In the genomic region with DNA sequence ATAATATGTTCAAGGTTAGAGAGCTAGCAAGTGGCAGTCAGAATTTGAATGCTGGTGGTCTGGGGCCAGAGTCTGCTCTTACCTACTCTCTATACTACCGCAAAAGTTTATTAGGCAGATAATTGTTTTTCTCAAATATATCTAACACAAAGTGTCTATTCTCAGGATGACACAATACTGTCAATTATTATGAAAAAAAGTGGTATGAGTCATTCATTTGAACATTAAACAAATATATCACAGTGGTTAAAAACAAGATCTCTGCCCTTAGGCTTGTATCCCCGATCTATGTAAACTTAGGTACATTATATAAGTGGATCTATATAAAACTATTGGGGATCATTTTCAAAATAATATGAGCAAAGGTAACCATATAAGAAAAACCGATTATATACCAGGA, we compare ENCODE assay signal across 17 cellular contexts.
A peak's percentile ranks its signal among the peaks of the same experiment; 100 is the strongest.
DNase-seq lines count a peak whose midpoint lies in the region; ATAC-seq and TF ChIP-seq lines count a peak whose summit lies in the region.
"Had no signal": no experiment of that assay in that cellular context is flagged by ENCODE, and none has a peak within 500 bp of the region (broad histone marks: within the 10 kb centered on the region; RNA-seq: fewer than 3 reads in every experiment).

No MANE protein-coding gene starts in this region.

- no peaks in the 10 kb centered on the region for H3K27me3 ChIP-seq in SK-N-SH (ENCODE audit: insufficient read depth)
- no peaks in the 10 kb centered on the region for H3K27me3 ChIP-seq in tibial artery
- no peaks in the 10 kb centered on the region for H3K27me3 ChIP-seq in effector memory CD4-positive, alpha-beta T cell (replicated peaks; ENCODE audit: control insufficient read depth, insufficient read depth, low read length, poor library complexity, severe bottlenecking)

- H3K79me2 ChIP-seq in SK-N-SH (ENCODE audit: insufficient read depth), result no peaks in the 10 kb centered on the region

- H3K9me3 ChIP-seq in SK-N-SH (no peaks in the 10 kb centered on the region), tibial artery (no peaks in the 10 kb centered on the region)
- no peaks in the 10 kb centered on the region for H3K9me3 ChIP-seq in effector memory CD4-positive, alpha-beta T cell (ENCODE audit: control insufficient read depth, low read length)

- WGBS in SK-N-SH (ENCODE audit: low lambda C conversion rate), result 55% methylated on average over 3 of the region's 3 CpGs

- no peak for TF ChIP-seq CTCF in SK-N-SH (IDR thresholded peaks at IDR 0.05)
- no peak for TF ChIP-seq CTCF in choroid plexus epithelial cell (conservative IDR thresholded peaks at IDR 0.05; ENCODE audit: low read depth, low read length)
- no peak for TF ChIP-seq CTCF in tibial artery (IDR thresholded peaks at IDR 0.05)
- no peak for TF ChIP-seq CTCF in GM20000 (IDR thresholded peaks at IDR 0.05; ENCODE audit: extremely low read depth, missing control alignments)

- no peaks in the 10 kb centered on the region for H3K36me3 ChIP-seq in SK-N-SH (replicated peaks in 1 of 2; ENCODE audit: control insufficient read depth in 1 of 2, insufficient read depth in 2 of 2, low read length in 1 of 2)
- H3K36me3 ChIP-seq in tibial artery, result no peaks in the 10 kb centered on the region
- no peaks in the 10 kb centered on the region for H3K36me3 ChIP-seq in effector memory CD4-positive, alpha-beta T cell (ENCODE audit: control insufficient read depth, insufficient read depth, low read length)

- H4K20me1 ChIP-seq in SK-N-SH (ENCODE audit: insufficient read depth), result no peaks in the 10 kb centered on the region

- peak overlapping the region; percentile 13; the same call in 1 of the 2 replicates for H2AFZ ChIP-seq in SK-N-SH (ENCODE audit: low read depth)

- peaks cover 3% of the 10 kb centered on the region for H3F3A ChIP-seq in SK-N-SH (replicated peaks; ENCODE audit: insufficient read depth)

- POLR2A ChIA-PET in SK-N-SH (lab: Yijun Ruan, JAX), result no interaction called here

- DNase-seq in ELR (ENCODE audit: low read depth) (peak; percentile 37), SK-N-SH (no peak), choroid plexus epithelial cell (ENCODE audit: low read depth) (peak; percentile 30), tibial artery (no peak), GM20000 (ENCODE audit: low spot score) (no peak)
- DNase-seq in effector memory CD4-positive, alpha-beta T cell, result no peak
- DNase-seq: AML-193; CD4-positive, CD25-positive, alpha-beta regulatory T cell; HCEC 1CT; NCI-H1092; NCI-H1694 treated with DMSO at 0.1 percent for 48 hours; NCI-H446; NCI-H82; SHP77 had no signal

- H3K4me1 ChIP-seq in SK-N-SH (ENCODE audit: control insufficient read depth in 1 of 2, insufficient read depth in 2 of 2, low read depth in 1 of 2, low read length in 1 of 2) (peaks cover 4 to 12% of the 10 kb centered on the region in 2 experiments; a peak in 3 of 4 replicates), tibial artery (peaks cover 0 to 78% (median 22%) of the 10 kb centered on the region in 4 donors)
- H3K4me1 ChIP-seq in effector memory CD4-positive, alpha-beta T cell (ENCODE audit: control insufficient read depth, insufficient read depth, low read length, poor library complexity, severe bottlenecking), result no peaks in the 10 kb centered on the region

- H3K9ac ChIP-seq in SK-N-SH, result no peak overlapping the region

- no peak for TF ChIP-seq RAD21 in SK-N-SH (IDR thresholded peaks at IDR 0.05; ENCODE audit: low read length)

- CTCF ChIA-PET in SK-N-SH (lab: Yijun Ruan, JAX), result interaction anchor here (0.6 kb wide), 1 partner anchor 1479 kb away, joined by 3 read pairs; no protein-coding TSS in a partner anchor

- intact Hi-C loops in tibial artery (cut with DNase I; ENCODE audit: low total_unique reads), result no loop called here

- no peak for TF ChIP-seq EP300 in SK-N-SH (IDR thresholded peaks at IDR 0.05; ENCODE audit: borderline replicate concordance in 1 of 2, low read depth in 1 of 2, low read length in 1 of 2)

- H3K27ac ChIP-seq in SK-N-SH (ENCODE audit: low read depth in 2 of 2, low read length in 1 of 2) (no peak overlapping the region), tibial artery (peak overlapping the region; percentile 66)
- no peak overlapping the region for H3K27ac ChIP-seq in effector memory CD4-positive, alpha-beta T cell (ENCODE audit: insufficient read depth, low read length, poor library complexity, severe bottlenecking)

- no peak for ATAC-seq in GM21423 (IDR thresholded peaks at IDR 0.05; ENCODE audit: unreplicated experiment)
- ATAC-seq: K562, Panc1 had no signal

- no peak overlapping the region for H3K4me2 ChIP-seq in SK-N-SH

- H3K9me2 ChIP-seq in SK-N-SH, result no peaks in the 10 kb centered on the region

- no peak overlapping the region for H3K4me3 ChIP-seq in SK-N-SH (ENCODE audit: low read depth in 2 of 2, low read length in 1 of 2)
- no peak overlapping the region for H3K4me3 ChIP-seq in choroid plexus epithelial cell (ENCODE audit: low read depth, low read length)
- no peak overlapping the region for H3K4me3 ChIP-seq in tibial artery
- no peak overlapping the region for H3K4me3 ChIP-seq in effector memory CD4-positive, alpha-beta T cell (ENCODE audit: insufficient read depth, low read depth, low read length, poor library complexity, severe bottlenecking)
- H3K4me3 ChIP-seq: K562 had no signal

TF ChIP-seq in SK-N-SH, 30 proteins besides CTCF, POLR2A, EP300 and RAD21:
- TF ChIP-seq FOSL2 (IDR thresholded peaks at IDR 0.05; ENCODE audit: borderline replicate concordance, low read depth), result peak; percentile 2; the same call in 1 of the 2 replicates
- TF ChIP-seq, protein P1, sequence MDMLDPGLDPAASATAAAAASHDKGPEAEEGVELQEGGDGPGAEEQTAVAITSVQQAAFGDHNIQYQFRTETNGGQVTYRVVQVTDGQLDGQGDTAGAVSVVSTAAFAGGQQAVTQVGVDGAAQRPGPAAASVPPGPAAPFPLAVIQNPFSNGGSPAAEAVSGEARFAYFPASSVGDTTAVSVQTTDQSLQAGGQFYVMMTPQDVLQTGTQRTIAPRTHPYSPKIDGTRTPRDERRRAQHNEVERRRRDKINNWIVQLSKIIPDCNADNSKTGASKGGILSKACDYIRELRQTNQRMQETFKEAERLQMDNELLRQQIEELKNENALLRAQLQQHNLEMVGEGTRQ (IDR thresholded peaks at IDR 0.05; ENCODE audit: borderline replicate concordance, low read depth, low read length), result no peak
- TF ChIP-seq TCF12 (IDR thresholded peaks at IDR 0.05), result no peak
- TF ChIP-seq GABPA (IDR thresholded peaks at IDR 0.05; ENCODE audit: low read depth), result no peak

Comparison
In these comparisons a context has a peak if more than half of its experiments do, and no peak if none do; other contexts are left out.
1. DNase-seq: peak in ELR (single experiment) and choroid plexus epithelial cell (single experiment); none in SK-N-SH (single experiment), tibial artery (0 of 2), effector memory CD4-positive, alpha-beta T cell (0 of 3) and GM20000 (single experiment).
2. H3K27ac ChIP-seq: peak in tibial artery (2 of 2); none in SK-N-SH (0 of 2) and effector memory CD4-positive, alpha-beta T cell (single experiment).